ENCODE assay signal across 20 cellular contexts in genomic region chr20:14384411-14384810, GRCh38. TPM values are rescaled to one million over a fixed set of nuclear protein-coding genes. Genes with fewer than 3 reads are reported as not detected.
DNase-seq lines count a peak whose midpoint lies in the region; ATAC-seq lines count a peak whose summit lies in the region.
"Had no signal": no experiment of that assay in that cellular context is flagged by ENCODE, and none has a peak within 500 bp of the region (broad histone marks: within the 10 kb centered on the region; RNA-seq: fewer than 3 reads in every experiment).

No MANE protein-coding gene starts in this region.

- H3K27me3 ChIP-seq in MG63, result no peaks in the 10 kb centered on the region
- H3K27me3 ChIP-seq: cardiac muscle cell, Peyer's patch, tibial nerve had no signal

- DNase-seq in NCI-H1105 treated with DMSO at 0.1 percent for 48 hours (lab: John Stamatoyannopoulos, UW) (peak; percentile 5), NCI-H1105 (lab: John Stamatoyannopoulos, UW) (no peak), MG63 (peak; percentile 50), dedifferentiated amniotic fluid mesenchymal stem cell (ENCODE audit: extremely low spot score) (peak; percentile 47), myocyte (ENCODE audit: low read depth) (peak; percentile 61), NCI-H2227 treated with DMSO at 0.1 percent for 48 hours (lab: John Stamatoyannopoulos, UW) (no peak)
- no peak for DNase-seq in stimulated activated CD4-positive, alpha-beta T cell treated with anti-CD3 and anti-CD28 coated beads, Interleukin-4, amount 100 ng/mL, for 4 hours
- DNase-seq: 8988T; activated CD4-positive, alpha-beta memory T cell treated with anti-CD3 and anti-CD28 coated beads, Interleukin-2, amount 10 ng/mL, durations not matched to agents 7 days and 5 days; activated T-cell treated with anti-CD3 and anti-CD28 coated beads, Interleukin-2, amount 50 U/mL, for 4 hours; CD4-positive, alpha-beta T cell; effector memory CD8-positive, alpha-beta T cell; left ventricle myocardium inferior; NCI-H1436; NCI-H748 treated with DMSO at 0.1 percent for 48 hours; Peyer's patch; small intestine had no signal

- no peak overlapping the region for H3K4me3 ChIP-seq in MG63
- H3K4me3 ChIP-seq: cardiac muscle cell, left ventricle myocardium inferior, Peyer's patch, tibial nerve had no signal

- no peak for ATAC-seq in GM18867 (IDR thresholded peaks at IDR 0.05; ENCODE audit: unreplicated experiment)
- ATAC-seq: activated T-cell treated with anti-CD3 and anti-CD28 coated beads, Interleukin-2, amount 50 U/mL, for 4 hours; effector memory CD8-positive, alpha-beta T cell had no signal

- H3K36me3 ChIP-seq in MG63, result no peaks in the 10 kb centered on the region; the same call in 1 of the 2 replicates
- H3K36me3 ChIP-seq: cardiac muscle cell, left ventricle myocardium inferior, Peyer's patch, tibial nerve had no signal

- H3K9me3 ChIP-seq in MG63, result peaks cover 12% of the 10 kb centered on the region

RNA-seq across cellular contexts. Expression of gene FLRT3, which starts 47.0 kb away (rescaled TPM):
- 32.3 and 51.6 TPM in 2 replicates for total RNA-seq in MG63 (2014; rRNA removed; shearing (Covaris generic); ENCODE audit: low replicate concordance)
- 5.8 and 6.7 TPM in 2 replicates for total RNA-seq in myocyte
- 0.72 TPM for polyA plus RNA-seq in myocyte (2012)
- total RNA-seq: activated CD4-positive, alpha-beta memory T cell treated with anti-CD3 and anti-CD28 coated beads, Interleukin-2, amount 10 ng/mL, durations not matched to agents 7 days and 5 days; activated T-cell treated with anti-CD3 and anti-CD28 coated beads, Interleukin-2, amount 50 U/mL, for 4 hours; CD4-positive, alpha-beta T cell had no signal

Comparison
In these comparisons a context has a peak if more than half of its experiments do, and no peak if none do; other contexts are left out.
1. DNase-seq: peak in NCI-H1105 treated with DMSO at 0.1 percent for 48 hours (single experiment), MG63 (single experiment), dedifferentiated amniotic fluid mesenchymal stem cell (single experiment) and myocyte (single experiment); none in NCI-H1105 (single experiment), stimulated activated CD4-positive, alpha-beta T cell treated with anti-CD3 and anti-CD28 coated beads, Interleukin-4, amount 100 ng/mL, for 4 hours (0 of 2) and NCI-H2227 treated with DMSO at 0.1 percent for 48 hours (single experiment).